In genomic region chr14:64696355-64696844, GRCh38 we compare ENCODE assay signal across 14 cellular contexts. TPM values are rescaled to one million over a fixed set of nuclear protein-coding genes. Genes with fewer than 3 reads are reported as not detected.
DNase-seq lines count a peak whose midpoint lies in the region; ATAC-seq and TF ChIP-seq lines count a peak whose summit lies in the region.
"Had no signal": no experiment of that assay in that cellular context is flagged by ENCODE, and none has a peak within 500 bp of the region (broad histone marks: within the 10 kb centered on the region; RNA-seq: fewer than 3 reads in every experiment).

No MANE protein-coding gene starts in this region.

- H3K4me3 ChIP-seq in RWPE2 (ENCODE audit: severe bottlenecking) (no peak overlapping the region), right cardiac atrium (ENCODE audit: low read length) (no peak overlapping the region), rectal smooth muscle tissue (ENCODE audit: low read length) (no peak overlapping the region), stomach (no peak overlapping the region)
- H3K4me3 ChIP-seq: cardiac muscle cell, right lobe of liver had no signal

- H3K4me1 ChIP-seq in RWPE2 (ENCODE audit: insufficient read depth, poor library complexity, severe bottlenecking) (peaks cover 14% of the 10 kb centered on the region), right cardiac atrium (ENCODE audit: control insufficient read depth, insufficient read depth, low read length) (peaks cover 7% of the 10 kb centered on the region), rectal smooth muscle tissue (ENCODE audit: control insufficient read depth, insufficient read depth, low read length) (peaks cover 9% of the 10 kb centered on the region), stomach (peaks cover 13 to 40% (median 27%) of the 10 kb centered on the region in 4 donors)

- TF ChIP-seq CTCF in RWPE2 (IDR thresholded peaks at IDR 0.05; ENCODE audit: poor library complexity, severe bottlenecking): no peak
- no peak for TF ChIP-seq CTCF in stomach (IDR thresholded peaks at IDR 0.05)

- H3K9me3 ChIP-seq in RWPE2 (ENCODE audit: severe bottlenecking) (no peaks in the 10 kb centered on the region), right cardiac atrium (ENCODE audit: control insufficient read depth, low read length) (no peaks in the 10 kb centered on the region), stomach (no peaks in the 10 kb centered on the region)
- H3K9me3 ChIP-seq: right lobe of liver had no signal

- no peak overlapping the region for H3K9ac ChIP-seq in rectal smooth muscle tissue (ENCODE audit: low read length)

- no peak for TF ChIP-seq POLR2A in stomach (IDR thresholded peaks at IDR 0.05)

- WGBS in right cardiac atrium: 59% methylated on average over 4 of the region's 4 CpGs
- 62 to 76% (median 69%) methylated on average over 4 of the region's 4 CpGs for WGBS in stomach, 5 donors

- intact Hi-C loops in right cardiac atrium (cut with DNase I) (no loop called here), stomach (cut with DNase I; ENCODE audit: low total_unique reads) (no loop called here)

- TF ChIP-seq EP300 in stomach (IDR thresholded peaks at IDR 0.05): no peak

- ATAC-seq in RWPE2 (ENCODE audit: low read depth): no peak
- ATAC-seq in right cardiac atrium: peak; percentile 20 to 66
- ATAC-seq in GM18520 (IDR thresholded peaks at IDR 0.05; ENCODE audit: unreplicated experiment): no peak

- DNase-seq in DMS79 treated with DMSO at 0.1 percent for 48 hours (lab: John Stamatoyannopoulos, UW): peak; percentile 86
- DNase-seq in RWPE2 (ENCODE audit: low spot score): peak; percentile 19
- no peak for DNase-seq in right cardiac atrium
- no peak for DNase-seq in NCI-H82 (lab: John Stamatoyannopoulos, UW)
- DNase-seq in stomach: no peak
- DNase-seq: hippocampal formation, MV-4-11, NCI-H446 treated with DMSO at 0.1 percent for 48 hours, right lobe of liver had no signal

- H3K27ac ChIP-seq in RWPE2 (ENCODE audit: poor library complexity, severe bottlenecking): no peak overlapping the region
- H3K27ac ChIP-seq in right cardiac atrium (ENCODE audit: low read length): peak overlapping the region; percentile 55
- peak overlapping the region; percentile 75 for H3K27ac ChIP-seq in rectal smooth muscle tissue (ENCODE audit: low read depth, low read length)
- peak overlapping the region in 1 of 5 donors; percentile 49 for H3K27ac ChIP-seq in stomach
- H3K27ac ChIP-seq: C4-2B, cardiac muscle cell, epithelial cell of prostate, right lobe of liver had no signal

- H3K36me3 ChIP-seq in RWPE2 (ENCODE audit: low read depth) (no peaks in the 10 kb centered on the region), rectal smooth muscle tissue (ENCODE audit: control insufficient read depth, insufficient read depth, low read length) (no peaks in the 10 kb centered on the region), stomach (no peaks in the 10 kb centered on the region)
- H3K36me3 ChIP-seq: cardiac muscle cell, right lobe of liver had no signal

- H3K27me3 ChIP-seq in RWPE2 (ENCODE audit: insufficient read depth, poor library complexity, severe bottlenecking): no peaks in the 10 kb centered on the region
- H3K27me3 ChIP-seq in right cardiac atrium (ENCODE audit: control insufficient read depth, insufficient read depth): no peaks in the 10 kb centered on the region
- H3K27me3 ChIP-seq in rectal smooth muscle tissue (ENCODE audit: control insufficient read depth, insufficient read depth, low read length): no peaks in the 10 kb centered on the region
- H3K27me3 ChIP-seq in stomach: no peaks in the 10 kb centered on the region
- H3K27me3 ChIP-seq: cardiac muscle cell, right lobe of liver had no signal

RNA-seq across cellular contexts. Expression of gene PLEKHG3, which starts 7.8 kb away (rescaled TPM):
- total RNA-seq in right cardiac atrium (10 to 100 TPM; 35.7 to 58.7 (median 50.6) TPM), stomach (100 to 1,000 TPM in 1 of 5 donors, 10 to 100 TPM in 4; 25.3 to 292 (median 27.2) TPM)
- polyA plus RNA-seq in right cardiac atrium (12.6 TPM), stomach (10 to 100 TPM in 1 of 3 donors, 1 to 10 TPM in 2; 7.3 to 24.8 (median 9.2) TPM)

Comparison
In these comparisons a context has a peak if more than half of its experiments do, and no peak if none do; other contexts are left out.
1. DNase-seq: peak in DMS79 treated with DMSO at 0.1 percent for 48 hours (single experiment) and RWPE2 (single experiment); none in right cardiac atrium (0 of 3), NCI-H82 (single experiment) and stomach (single experiment).
2. ATAC-seq: peak in right cardiac atrium (2 of 2); none in RWPE2 (single experiment) and GM18520 (single experiment).